In the genomic region with DNA sequence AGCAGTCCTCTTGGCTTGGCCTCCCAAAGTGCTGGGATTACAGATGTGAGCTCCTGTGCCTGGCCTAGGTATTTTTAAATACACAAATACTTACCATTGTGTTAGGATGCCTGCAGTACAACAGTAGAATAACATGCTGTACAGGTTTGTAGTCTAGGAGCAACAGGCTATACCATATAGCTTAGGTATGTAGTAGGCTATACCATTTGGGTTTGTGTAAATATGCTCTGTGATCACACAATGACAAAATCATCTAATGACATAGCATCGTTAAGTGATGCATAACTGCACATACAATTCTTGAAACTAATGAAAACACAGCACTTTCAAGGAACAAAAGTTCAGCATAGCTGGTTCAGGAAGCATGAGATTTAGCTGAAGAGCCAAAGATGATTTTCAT, we compare ENCODE assay signal across 24 cellular contexts.
"Had no signal": no experiment of that assay in that cellular context is flagged by ENCODE, and none has a peak within 500 bp of the region (broad histone marks: within the 10 kb centered on the region; RNA-seq: fewer than 3 reads in every experiment).

No MANE protein-coding gene starts in this region.

- H3K27ac ChIP-seq: HL-60, SJSA1, SK-N-MC had no signal

- DNase-seq: KBM-7, MG63, NCI-H1092, NCI-H1105 treated with DMSO at 0.1 percent for 48 hours, NCI-H1417 treated with DMSO at 0.1 percent for 48 hours, NCI-H146, NCI-H1694 treated with DMSO at 0.1 percent for 48 hours, NCI-H1930, NCI-H2081, NCI-H2107, NCI-H2171, NCI-H345, NCI-H446 treated with DMSO at 0.1 percent for 48 hours, NCI-H510A treated with DMSO at 0.1 percent for 48 hours, NCI-H526 treated with DMSO at 0.1 percent for 48 hours, NCI-H774, Right ventricle myocardium superior, RPMI8226, SIG-M5 had no signal

- FAIRE-seq: HTR-8/SVneo, RCC 7860 had no signal

- H3K9me3 ChIP-seq: MG63, SJSA1 had no signal

- H3K4me1 ChIP-seq: SJSA1 had no signal

- H3K4me3 ChIP-seq: MG63, SJSA1, SK-N-MC had no signal

- H3K27me3 ChIP-seq: MG63, SJSA1 had no signal

- H3K36me3 ChIP-seq: MG63, SJSA1 had no signal
